38 cellular contexts compared by ENCODE assay signal in the genomic region with DNA sequence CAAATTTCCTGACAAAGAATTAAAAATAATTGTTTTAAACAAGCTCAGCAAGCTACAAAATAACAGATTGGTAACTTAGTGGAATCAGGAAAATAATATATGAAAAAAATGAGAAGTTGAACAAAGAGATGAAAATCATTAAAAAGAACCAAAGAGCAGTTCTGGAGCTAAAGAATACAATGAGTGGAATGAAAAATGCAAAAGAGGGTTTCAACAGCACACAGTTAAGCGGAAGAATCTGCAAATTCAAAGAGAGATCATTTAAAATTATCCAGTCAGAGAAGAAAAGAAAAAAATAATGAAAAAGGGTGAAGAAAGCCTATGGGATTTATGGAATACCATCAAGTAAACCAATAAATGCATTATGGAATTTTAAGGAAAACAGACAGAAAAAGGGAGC. TPM values are rescaled to one million over a fixed set of nuclear protein-coding genes. Genes with fewer than 3 reads are reported as not detected.
"Had no signal": no experiment of that assay in that cellular context is flagged by ENCODE, and none has a peak within 500 bp of the region (broad histone marks: within the 10 kb centered on the region; RNA-seq: fewer than 3 reads in every experiment).

No MANE protein-coding gene starts in this region.

- FAIRE-seq: astrocyte, TTC549 had no signal

- H3K4me1 ChIP-seq: adrenal gland, breast epithelium had no signal

- H3K27me3 ChIP-seq: body of pancreas, brain microvascular endothelial cell had no signal

- H3K4me3 ChIP-seq: adrenal gland, body of pancreas, breast epithelium had no signal

- DNase-seq: activated B cell treated with CpG ODN at 0.5 μM for 24 hours; activated CD4-positive, alpha-beta memory T cell treated with anti-CD3 and anti-CD28 coated beads for 36 hours; activated CD4-positive, alpha-beta T cell treated with anti-CD3 and anti-CD28 coated beads for 4 hours; activated CD4-positive, alpha-beta T cell treated with anti-CD3 and anti-CD28 coated beads, Interleukin-2, amount 50 U/mL, for 1 hour; activated CD4-positive, alpha-beta T cell treated with anti-CD3 and anti-CD28 coated beads, Interleukin-2, amount 50 U/mL, for 4 hours; activated CD4-positive, CD25-positive, alpha-beta regulatory T cell treated with anti-CD3 and anti-CD28 coated beads, Interleukin-2, amount 50 U/mL, for 72 hours; activated CD8-positive, alpha-beta memory T cell treated with anti-CD3 and anti-CD28 coated beads, Interleukin-2, amount 50 U/mL, for 4 hours; activated CD8-positive, alpha-beta T cell treated with anti-CD3 and anti-CD28 coated beads for 36 hours; activated effector memory CD4-positive, alpha-beta T cell treated with anti-CD3 and anti-CD28 coated beads, Interleukin-2, amount 50 U/mL, for 16 hours; activated gamma-delta T cell treated with Interleukin-2 at 50 U/mL for 16 hours; activated naive CD4-positive, alpha-beta T cell; activated naive CD4-positive, alpha-beta T cell treated with anti-CD3 and anti-CD28 coated beads for 36 hours; activated naive CD4-positive, alpha-beta T cell treated with anti-CD3 and anti-CD28 coated beads, Interleukin-2, amount 50 U/mL, for 16 hours; activated naive CD8-positive, alpha-beta T cell treated with anti-CD3 and anti-CD28 coated beads for 36 hours; activated T-cell treated with anti-CD3 and anti-CD28 coated beads for 4 hours; activated T-cell treated with anti-CD3 and anti-CD28 coated beads, Interleukin-2, amount 50 U/mL, for 1 hour; activated T-cell treated with anti-CD3 and anti-CD28 coated beads, Interleukin-2, amount 50 U/mL, for 4 hours; activated T-cell treated with anti-CD3 and anti-CD28 coated beads, Interleukin-2, amount 50 U/mL, for 72 hours; adrenal gland; amniotic stem cell; aorta; body of pancreas; brain microvascular endothelial cell; central memory CD4-positive, alpha-beta T cell; T-helper 1 cell; T-helper 2 cell; T-helper 9 cell had no signal

- H3K36me3 ChIP-seq: adrenal gland, brain microvascular endothelial cell, breast epithelium had no signal

- ATAC-seq: activated CD8-positive, alpha-beta T cell treated with anti-CD3 and anti-CD28 coated beads for 36 hours; activated naive CD4-positive, alpha-beta T cell treated with anti-CD3 and anti-CD28 coated beads, Interleukin-2, amount 50 U/mL, for 72 hours; activated T-cell treated with anti-CD3 and anti-CD28 coated beads, Interleukin-2, amount 50 U/mL, for 4 hours; activated T-cell treated with anti-CD3 and anti-CD28 coated beads, Interleukin-2, amount 50 U/mL, for 72 hours; activated T-helper 17 cell treated with anti-CD3 and anti-CD28 coated beads, Interleukin-2, amount 50 U/mL, for 72 hours; body of pancreas had no signal

- H3K27ac ChIP-seq: adrenal gland, body of pancreas, brain microvascular endothelial cell, breast epithelium, VCaP had no signal

- H3K9me3 ChIP-seq: adrenal gland, body of pancreas, breast epithelium had no signal

RNA-seq across cellular contexts. Expression of a gene that starts 6.2 kb away (rescaled TPM):
- total RNA-seq: activated B cell treated with CpG ODN at 0.5 μM for 24 hours; activated CD4-positive, alpha-beta memory T cell treated with anti-CD3 and anti-CD28 coated beads for 36 hours; activated CD8-positive, alpha-beta memory T cell treated with anti-CD3 and anti-CD28 coated beads for 36 hours; activated CD8-positive, alpha-beta T cell treated with anti-CD3 and anti-CD28 coated beads for 36 hours; activated naive CD4-positive, alpha-beta T cell treated with anti-CD3 and anti-CD28 coated beads for 36 hours; activated naive CD4-positive, alpha-beta T cell treated with anti-CD3 and anti-CD28 coated beads, Interleukin-2, amount 50 U/mL, for 72 hours; activated naive CD8-positive, alpha-beta T cell treated with anti-CD3 and anti-CD28 coated beads for 36 hours; activated T-cell treated with anti-CD3 and anti-CD28 coated beads, Interleukin-2, amount 50 U/mL, for 4 hours; activated T-cell treated with anti-CD3 and anti-CD28 coated beads, Interleukin-2, amount 50 U/mL, for 72 hours; activated T-helper 1 cell treated with anti-CD3 and anti-CD28 coated beads, Interleukin-12 subunit alpha, Interleukin-12 subunit beta, Interleukin-2, Interleukin-4 antibody, amounts not matched to agents 30 ng/mL and 10 ng/mL and 1 ng/mL, durations not matched to agents 14 hours and 24 hours and 36 hours; activated T-helper 17 cell treated with anti-CD3 and anti-CD28 coated beads, Interleukin-2, amount 50 U/mL, for 72 hours; aorta; astrocyte; body of pancreas; breast epithelium; cardiac septum; cerebellum had no signal
- polyA plus RNA-seq: adrenal gland, aorta had no signal

RNA-seq across cellular contexts. Expression of a gene that starts 45.6 kb away (rescaled TPM):
- total RNA-seq: activated B cell treated with CpG ODN at 0.5 μM for 24 hours; activated CD4-positive, alpha-beta memory T cell treated with anti-CD3 and anti-CD28 coated beads for 36 hours; activated CD4-positive, alpha-beta T cell treated with anti-CD3 and anti-CD28 coated beads, Interleukin-2, amount 10 ng/mL, durations not matched to agents 24 days and 14 days; activated CD8-positive, alpha-beta memory T cell treated with anti-CD3 and anti-CD28 coated beads for 36 hours; activated CD8-positive, alpha-beta T cell treated with anti-CD3 and anti-CD28 coated beads for 36 hours; activated naive CD4-positive, alpha-beta T cell treated with anti-CD3 and anti-CD28 coated beads for 36 hours; activated naive CD4-positive, alpha-beta T cell treated with anti-CD3 and anti-CD28 coated beads, Interleukin-2, amount 50 U/mL, for 72 hours; activated naive CD8-positive, alpha-beta T cell treated with anti-CD3 and anti-CD28 coated beads for 36 hours; activated T-cell treated with anti-CD3 and anti-CD28 coated beads, Interleukin-2, amount 50 U/mL, for 4 hours; activated T-cell treated with anti-CD3 and anti-CD28 coated beads, Interleukin-2, amount 50 U/mL, for 72 hours; activated T-helper 1 cell treated with anti-CD3 and anti-CD28 coated beads, Interleukin-12 subunit alpha, Interleukin-12 subunit beta, Interleukin-2, Interleukin-4 antibody, amounts not matched to agents 30 ng/mL and 10 ng/mL and 1 ng/mL, durations not matched to agents 14 hours and 24 hours and 36 hours; activated T-helper 17 cell treated with anti-CD3 and anti-CD28 coated beads, Interleukin-2, amount 50 U/mL, for 72 hours; adrenal gland; aorta; astrocyte; body of pancreas; breast epithelium; cardiac septum; cerebellum had no signal
- polyA plus RNA-seq: adrenal gland, aorta had no signal
